1 cellular context compared by ENCODE assay signal in the genomic region with DNA sequence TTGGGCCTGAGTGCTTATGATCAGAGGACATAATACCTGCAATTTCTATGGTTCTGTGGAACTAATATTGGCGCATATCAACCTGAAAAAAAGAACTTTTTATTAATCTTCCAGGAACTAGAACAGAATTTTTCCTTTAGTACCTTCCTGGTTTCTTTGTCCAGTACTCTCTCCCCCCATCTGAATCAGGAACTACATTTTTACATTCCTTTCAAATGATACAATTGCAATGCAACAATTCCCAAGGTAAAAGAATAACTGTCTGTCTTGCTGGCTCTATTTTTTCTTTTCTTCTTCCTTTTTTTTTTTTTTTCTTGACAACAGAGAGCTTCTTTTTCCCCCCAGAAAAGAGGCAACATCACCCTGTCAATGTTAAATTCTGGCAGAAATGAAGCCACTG.
TF ChIP-seq lines count a peak whose summit lies in the region.

No MANE protein-coding gene starts in this region.

TF ChIP-seq in GM23338, 12 proteins besides CTCF, POLR2A, EP300 and RAD21 (continued from another document):
- TF ChIP-seq, protein P1, sequence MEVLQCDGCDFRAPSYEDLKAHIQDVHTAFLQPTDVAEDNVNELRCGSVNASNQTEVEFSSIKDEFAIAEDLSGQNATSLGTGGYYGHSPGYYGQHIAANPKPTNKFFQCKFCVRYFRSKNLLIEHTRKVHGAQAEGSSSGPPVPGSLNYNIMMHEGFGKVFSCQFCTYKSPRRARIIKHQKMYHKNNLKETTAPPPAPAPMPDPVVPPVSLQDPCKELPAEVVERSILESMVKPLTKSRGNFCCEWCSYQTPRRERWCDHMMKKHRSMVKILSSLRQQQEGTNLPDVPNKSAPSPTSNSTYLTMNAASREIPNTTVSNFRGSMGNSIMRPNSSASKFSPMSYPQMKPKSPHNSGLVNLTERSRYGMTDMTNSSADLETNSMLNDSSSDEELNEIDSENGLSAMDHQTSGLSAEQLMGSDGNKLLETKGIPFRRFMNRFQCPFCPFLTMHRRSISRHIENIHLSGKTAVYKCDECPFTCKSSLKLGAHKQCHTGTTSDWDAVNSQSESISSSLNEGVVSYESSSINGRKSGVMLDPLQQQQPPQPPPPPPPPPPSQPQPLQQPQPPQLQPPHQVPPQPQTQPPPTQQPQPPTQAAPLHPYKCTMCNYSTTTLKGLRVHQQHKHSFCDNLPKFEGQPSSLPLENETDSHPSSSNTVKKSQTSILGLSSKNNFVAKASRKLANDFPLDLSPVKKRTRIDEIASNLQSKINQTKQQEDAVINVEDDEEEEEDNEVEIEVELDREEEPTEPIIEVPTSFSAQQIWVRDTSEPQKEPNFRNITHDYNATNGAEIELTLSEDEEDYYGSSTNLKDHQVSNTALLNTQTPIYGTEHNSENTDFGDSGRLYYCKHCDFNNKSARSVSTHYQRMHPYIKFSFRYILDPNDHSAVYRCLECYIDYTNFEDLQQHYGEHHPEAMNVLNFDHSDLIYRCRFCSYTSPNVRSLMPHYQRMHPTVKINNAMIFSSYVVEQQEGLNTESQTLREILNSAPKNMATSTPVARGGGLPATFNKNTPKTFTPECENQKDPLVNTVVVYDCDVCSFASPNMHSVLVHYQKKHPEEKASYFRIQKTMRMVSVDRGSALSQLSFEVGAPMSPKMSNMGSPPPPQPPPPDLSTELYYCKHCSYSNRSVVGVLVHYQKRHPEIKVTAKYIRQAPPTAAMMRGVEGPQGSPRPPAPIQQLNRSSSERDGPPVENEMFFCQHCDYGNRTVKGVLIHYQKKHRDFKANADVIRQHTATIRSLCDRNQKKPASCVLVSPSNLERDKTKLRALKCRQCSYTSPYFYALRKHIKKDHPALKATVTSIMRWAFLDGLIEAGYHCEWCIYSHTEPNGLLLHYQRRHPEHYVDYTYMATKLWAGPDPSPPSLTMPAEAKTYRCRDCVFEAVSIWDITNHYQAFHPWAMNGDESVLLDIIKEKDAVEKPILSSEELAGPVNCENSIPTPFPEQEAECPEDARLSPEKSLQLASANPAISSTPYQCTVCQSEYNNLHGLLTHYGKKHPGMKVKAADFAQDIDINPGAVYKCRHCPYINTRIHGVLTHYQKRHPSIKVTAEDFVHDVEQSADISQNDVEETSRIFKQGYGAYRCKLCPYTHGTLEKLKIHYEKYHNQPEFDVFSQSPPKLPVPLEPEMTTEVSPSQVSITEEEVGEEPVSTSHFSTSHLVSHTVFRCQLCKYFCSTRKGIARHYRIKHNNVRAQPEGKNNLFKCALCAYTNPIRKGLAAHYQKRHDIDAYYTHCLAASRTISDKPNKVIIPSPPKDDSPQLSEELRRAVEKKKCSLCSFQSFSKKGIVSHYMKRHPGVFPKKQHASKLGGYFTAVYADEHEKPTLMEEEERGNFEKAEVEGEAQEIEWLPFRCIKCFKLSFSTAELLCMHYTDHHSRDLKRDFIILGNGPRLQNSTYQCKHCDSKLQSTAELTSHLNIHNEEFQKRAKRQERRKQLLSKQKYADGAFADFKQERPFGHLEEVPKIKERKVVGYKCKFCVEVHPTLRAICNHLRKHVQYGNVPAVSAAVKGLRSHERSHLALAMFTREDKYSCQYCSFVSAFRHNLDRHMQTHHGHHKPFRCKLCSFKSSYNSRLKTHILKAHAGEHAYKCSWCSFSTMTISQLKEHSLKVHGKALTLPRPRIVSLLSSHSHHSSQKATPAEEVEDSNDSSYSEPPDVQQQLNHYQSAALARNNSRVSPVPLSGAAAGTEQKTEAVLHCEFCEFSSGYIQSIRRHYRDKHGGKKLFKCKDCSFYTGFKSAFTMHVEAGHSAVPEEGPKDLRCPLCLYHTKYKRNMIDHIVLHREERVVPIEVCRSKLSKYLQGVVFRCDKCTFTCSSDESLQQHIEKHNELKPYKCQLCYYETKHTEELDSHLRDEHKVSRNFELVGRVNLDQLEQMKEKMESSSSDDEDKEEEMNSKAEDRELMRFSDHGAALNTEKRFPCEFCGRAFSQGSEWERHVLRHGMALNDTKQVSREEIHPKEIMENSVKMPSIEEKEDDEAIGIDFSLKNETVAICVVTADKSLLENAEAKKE (CRISPR knock-in tag; IDR thresholded peaks at IDR 0.05) = no peak
- TF ChIP-seq EZH2 (IDR thresholded peaks at IDR 0.05; ENCODE audit: low read depth, unreplicated experiment) = no peak
- no peak for TF ChIP-seq NANOG (IDR thresholded peaks at IDR 0.05; ENCODE audit: borderline replicate concordance)
- TF ChIP-seq, protein P2, sequence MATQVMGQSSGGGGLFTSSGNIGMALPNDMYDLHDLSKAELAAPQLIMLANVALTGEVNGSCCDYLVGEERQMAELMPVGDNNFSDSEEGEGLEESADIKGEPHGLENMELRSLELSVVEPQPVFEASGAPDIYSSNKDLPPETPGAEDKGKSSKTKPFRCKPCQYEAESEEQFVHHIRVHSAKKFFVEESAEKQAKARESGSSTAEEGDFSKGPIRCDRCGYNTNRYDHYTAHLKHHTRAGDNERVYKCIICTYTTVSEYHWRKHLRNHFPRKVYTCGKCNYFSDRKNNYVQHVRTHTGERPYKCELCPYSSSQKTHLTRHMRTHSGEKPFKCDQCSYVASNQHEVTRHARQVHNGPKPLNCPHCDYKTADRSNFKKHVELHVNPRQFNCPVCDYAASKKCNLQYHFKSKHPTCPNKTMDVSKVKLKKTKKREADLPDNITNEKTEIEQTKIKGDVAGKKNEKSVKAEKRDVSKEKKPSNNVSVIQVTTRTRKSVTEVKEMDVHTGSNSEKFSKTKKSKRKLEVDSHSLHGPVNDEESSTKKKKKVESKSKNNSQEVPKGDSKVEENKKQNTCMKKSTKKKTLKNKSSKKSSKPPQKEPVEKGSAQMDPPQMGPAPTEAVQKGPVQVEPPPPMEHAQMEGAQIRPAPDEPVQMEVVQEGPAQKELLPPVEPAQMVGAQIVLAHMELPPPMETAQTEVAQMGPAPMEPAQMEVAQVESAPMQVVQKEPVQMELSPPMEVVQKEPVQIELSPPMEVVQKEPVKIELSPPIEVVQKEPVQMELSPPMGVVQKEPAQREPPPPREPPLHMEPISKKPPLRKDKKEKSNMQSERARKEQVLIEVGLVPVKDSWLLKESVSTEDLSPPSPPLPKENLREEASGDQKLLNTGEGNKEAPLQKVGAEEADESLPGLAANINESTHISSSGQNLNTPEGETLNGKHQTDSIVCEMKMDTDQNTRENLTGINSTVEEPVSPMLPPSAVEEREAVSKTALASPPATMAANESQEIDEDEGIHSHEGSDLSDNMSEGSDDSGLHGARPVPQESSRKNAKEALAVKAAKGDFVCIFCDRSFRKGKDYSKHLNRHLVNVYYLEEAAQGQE (IDR thresholded peaks at IDR 0.05; ENCODE audit: unreplicated experiment) = no peak
- TF ChIP-seq STAT1 (IDR thresholded peaks at IDR 0.05; ENCODE audit: unreplicated experiment) = no peak
- no peak for TF ChIP-seq POLR2AphosphoS5 (IDR thresholded peaks at IDR 0.05; ENCODE audit: low read depth)
TF ChIP-seq in GM23338: peak in this region for 0.
